ENCODE assay signal across 1 cellular context in the genomic region with DNA sequence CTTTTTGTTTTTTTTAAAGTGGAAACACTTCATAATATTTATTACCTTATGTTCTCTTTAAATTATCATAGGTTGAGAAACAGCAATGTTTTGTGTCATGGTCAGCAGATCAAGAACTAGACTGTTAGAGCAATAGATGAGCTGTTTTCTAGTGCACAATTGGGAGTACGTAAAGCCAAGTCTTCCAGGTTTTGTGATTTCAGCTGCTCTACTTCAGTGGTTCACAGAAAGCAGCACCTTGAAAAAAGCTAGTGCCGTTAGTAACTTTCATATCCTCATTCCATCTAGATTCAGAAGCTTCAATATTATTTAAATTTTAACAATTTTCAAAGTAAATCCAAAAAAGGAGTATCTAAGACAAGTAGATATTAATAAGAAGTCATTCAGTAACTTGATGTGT.
TF ChIP-seq lines count a peak whose summit lies in the region.

No MANE protein-coding gene starts in this region.

TF ChIP-seq in SK-N-SH, 30 proteins besides CTCF, POLR2A, EP300 and RAD21 (continued from another document):
- TF ChIP-seq, protein P1, sequence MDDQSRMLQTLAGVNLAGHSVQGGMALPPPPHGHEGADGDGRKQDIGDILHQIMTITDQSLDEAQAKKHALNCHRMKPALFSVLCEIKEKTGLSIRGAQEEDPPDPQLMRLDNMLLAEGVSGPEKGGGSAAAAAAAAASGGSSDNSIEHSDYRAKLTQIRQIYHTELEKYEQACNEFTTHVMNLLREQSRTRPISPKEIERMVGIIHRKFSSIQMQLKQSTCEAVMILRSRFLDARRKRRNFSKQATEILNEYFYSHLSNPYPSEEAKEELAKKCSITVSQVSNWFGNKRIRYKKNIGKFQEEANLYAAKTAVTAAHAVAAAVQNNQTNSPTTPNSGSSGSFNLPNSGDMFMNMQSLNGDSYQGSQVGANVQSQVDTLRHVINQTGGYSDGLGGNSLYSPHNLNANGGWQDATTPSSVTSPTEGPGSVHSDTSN (IDR thresholded peaks at IDR 0.05): no peak
- no peak for TF ChIP-seq SIN3A (IDR thresholded peaks at IDR 0.05; ENCODE audit: borderline replicate concordance, low read depth, low read length)
